In genomic region chr20:4725263-4725550, GRCh38 we compare ENCODE assay signal across 32 cellular contexts. TPM values are rescaled to one million over a fixed set of nuclear protein-coding genes. Genes with fewer than 3 reads are reported as not detected.
"Had no signal": no experiment of that assay in that cellular context is flagged by ENCODE, and none has a peak within 500 bp of the region (broad histone marks: within the 10 kb centered on the region; RNA-seq: fewer than 3 reads in every experiment).

No MANE protein-coding gene starts in this region.

- DNase-seq: naive B cell; naive thymus-derived CD8-positive, alpha-beta T cell; nephron progenitor cell; occipital lobe; ovary; psoas muscle; right cardiac atrium; spleen; stimulated activated CD4-positive, alpha-beta T cell treated with anti-CD3 and anti-CD28 coated beads, Interleukin-12 subunit alpha, Interleukin-12 subunit beta, amount 100 ng/mL, for 4 hours; stimulated activated CD4-positive, alpha-beta T cell treated with anti-CD3 and anti-CD28 coated beads, Interleukin-2, amount 100 ng/mL, for 24 hours; stimulated activated CD4-positive, alpha-beta T cell treated with anti-CD3 and anti-CD28 coated beads, Interleukin-2, amount 100 ng/mL, for 48 hours; stimulated activated CD4-positive, alpha-beta T cell treated with anti-CD3 and anti-CD28 coated beads, Interleukin-4, amount 100 ng/mL, for 24 hours; stimulated activated naive CD4-positive, alpha-beta T cell; stimulated activated naive CD8-positive, alpha-beta T cell treated with anti-CD3 and anti-CD28 coated beads, Interleukin-15, amount 100 ng/mL, for 72 hours; stimulated activated naive CD8-positive, alpha-beta T cell treated with anti-CD3 and anti-CD28 coated beads, Interleukin-15, Interleukin-2, amounts not matched to agents 100 U/mL and 50 U/mL, for 24 hours; testis; tibial artery; transverse colon; upper lobe of right lung; uterus had no signal

- H3K4me1 ChIP-seq: parathyroid adenoma, psoas muscle had no signal

- H3K4me3 Mint-ChIP-seq: naive B cell; naive thymus-derived CD8-positive, alpha-beta T cell; natural killer cell treated with Interleukin-12 subunit alpha and Interleukin-12 subunit beta and Interleukin-15 and Interleukin-18, amount 100 ng/mL, for 72 hours; nephron progenitor cell; neural crest cell; stimulated activated effector memory CD8-positive, alpha-beta T cell treated with anti-CD3 and anti-CD28 coated beads, Interleukin-12 subunit alpha, Interleukin-12 subunit beta, amount 100 ng/mL, for 72 hours; stimulated activated naive CD8-positive, alpha-beta T cell treated with anti-CD3 and anti-CD28 coated beads, Interleukin-15, amount 100 ng/mL, for 72 hours; type B pancreatic cell had no signal

- H2AFZ ChIP-seq: parathyroid adenoma had no signal

- H3K4me2 ChIP-seq: smooth muscle cell had no signal

- H3K4me3 ChIP-seq: ovary, psoas muscle, skin epidermis, smooth muscle cell, spleen, suprapubic skin, tibial artery, transverse colon, upper lobe of right lung, uterus had no signal

- H3K9me3 Mint-ChIP-seq: naive B cell; naive thymus-derived CD8-positive, alpha-beta T cell; natural killer cell treated with Interleukin-12 subunit alpha and Interleukin-12 subunit beta and Interleukin-15 and Interleukin-18, amount 100 ng/mL, for 72 hours; nephron progenitor cell; neural crest cell; stimulated activated effector memory CD8-positive, alpha-beta T cell treated with anti-CD3 and anti-CD28 coated beads, Interleukin-12 subunit alpha, Interleukin-12 subunit beta, amount 100 ng/mL, for 72 hours; stimulated activated naive CD8-positive, alpha-beta T cell treated with anti-CD3 and anti-CD28 coated beads, Interleukin-15, amount 100 ng/mL, for 72 hours; type B pancreatic cell had no signal

- H3K36me3 ChIP-seq: ovary, spleen, suprapubic skin, tibial artery, transverse colon, upper lobe of right lung, uterus had no signal

- H3K9ac ChIP-seq: parathyroid adenoma had no signal

- ATAC-seq: naive thymus-derived CD8-positive, alpha-beta T cell; natural killer cell treated with Interleukin-12 subunit alpha and Interleukin-12 subunit beta and Interleukin-15 and Interleukin-18, amount 100 ng/mL, for 72 hours; psoas muscle; right cardiac atrium; sciatic nerve; stimulated activated effector memory CD8-positive, alpha-beta T cell treated with anti-CD3 and anti-CD28 coated beads, Interleukin-12 subunit alpha, Interleukin-12 subunit beta, amount 100 ng/mL, for 72 hours; stimulated activated naive CD8-positive, alpha-beta T cell treated with anti-CD3 and anti-CD28 coated beads, Interleukin-15, amount 100 ng/mL, for 72 hours; stimulated activated naive CD8-positive, alpha-beta T cell treated with anti-CD3 and anti-CD28 coated beads, Interleukin-15, Interleukin-2, amounts not matched to agents 100 U/mL and 50 U/mL, for 24 hours; upper lobe of right lung had no signal

- H3K27me3 ChIP-seq: ovary, spleen, suprapubic skin, testis, transverse colon, uterus had no signal

- H3K36me3 Mint-ChIP-seq: naive B cell; naive thymus-derived CD8-positive, alpha-beta T cell; natural killer cell treated with Interleukin-12 subunit alpha and Interleukin-12 subunit beta and Interleukin-15 and Interleukin-18, amount 100 ng/mL, for 72 hours; stimulated activated effector memory CD8-positive, alpha-beta T cell treated with anti-CD3 and anti-CD28 coated beads, Interleukin-12 subunit alpha, Interleukin-12 subunit beta, amount 100 ng/mL, for 72 hours; type B pancreatic cell had no signal

- H3K27me3 Mint-ChIP-seq: naive B cell; natural killer cell treated with Interleukin-12 subunit alpha and Interleukin-12 subunit beta and Interleukin-15 and Interleukin-18, amount 100 ng/mL, for 72 hours; stimulated activated naive CD8-positive, alpha-beta T cell treated with anti-CD3 and anti-CD28 coated beads, Interleukin-15, amount 100 ng/mL, for 72 hours had no signal

- H3K27ac ChIP-seq: ovary, parathyroid adenoma, psoas muscle, skin epidermis, spleen, suprapubic skin, tibial artery, transverse colon, upper lobe of right lung, uterus had no signal

- H3K9me3 ChIP-seq: ovary, psoas muscle, spleen, suprapubic skin, testis, tibial artery, transverse colon, upper lobe of right lung, uterus had no signal

- H3K27ac Mint-ChIP-seq: natural killer cell treated with Interleukin-12 subunit alpha and Interleukin-12 subunit beta and Interleukin-15 and Interleukin-18, amount 100 ng/mL, for 72 hours; nephron progenitor cell; progenitor cell of endocrine pancreas; stimulated activated effector memory CD8-positive, alpha-beta T cell treated with anti-CD3 and anti-CD28 coated beads, Interleukin-12 subunit alpha, Interleukin-12 subunit beta, amount 100 ng/mL, for 72 hours; stimulated activated naive CD8-positive, alpha-beta T cell treated with anti-CD3 and anti-CD28 coated beads, Interleukin-15, amount 100 ng/mL, for 72 hours; type B pancreatic cell had no signal

RNA-seq across cellular contexts. Expression of gene PRND, which starts 3.5 kb away (rescaled TPM):
- total RNA-seq: naive thymus-derived CD8-positive, alpha-beta T cell; natural killer cell treated with Interleukin-12 subunit alpha and Interleukin-12 subunit beta and Interleukin-15 and Interleukin-18, amount 100 ng/mL, for 72 hours; neural crest cell; osteoblast; progenitor cell of endocrine pancreas; psoas muscle; renal cortical epithelial cell; right cardiac atrium; smooth muscle cell; spleen; suprapubic skin; transverse colon had no signal
- polyA plus RNA-seq: naive thymus-derived CD8-positive, alpha-beta T cell; psoas muscle; right cardiac atrium; smooth muscle cell had no signal
